Comparison of ENCODE assay signal across 12 cellular contexts in genomic region chr22:49027122-49027670, GRCh38.
DNase-seq lines count a peak whose midpoint lies in the region; TF ChIP-seq lines count a peak whose summit lies in the region.
"Had no signal": no experiment of that assay in that cellular context is flagged by ENCODE, and none has a peak within 500 bp of the region (broad histone marks: within the 10 kb centered on the region; RNA-seq: fewer than 3 reads in every experiment).

No MANE protein-coding gene starts in this region.

- H3K27ac Mint-ChIP-seq in neural progenitor cell, result peak overlapping the region; percentile 35
- H3K27ac Mint-ChIP-seq: H9 had no signal

- peaks cover 3% of the 10 kb centered on the region for H3K9me3 Mint-ChIP-seq in neural progenitor cell

- no peaks in the 10 kb centered on the region for H3F3A ChIP-seq in neural progenitor cell (ENCODE audit: low read depth)

- no peaks in the 10 kb centered on the region for H3K9me3 ChIP-seq in neural progenitor cell (ENCODE audit: low read depth)
- no peaks in the 10 kb centered on the region for H3K9me3 ChIP-seq in tibial artery

- no peak overlapping the region for H3K4me2 ChIP-seq in neural progenitor cell

- H3K4me1 ChIP-seq in neural progenitor cell (no peaks in the 10 kb centered on the region), tibial artery (no peaks in the 10 kb centered on the region)

- H3K4me3 ChIP-seq in neural progenitor cell, result no peak overlapping the region
- H3K4me3 ChIP-seq in tibial artery, result no peak overlapping the region

- no peak overlapping the region for H2AFZ ChIP-seq in neural progenitor cell (replicated peaks)

- 0 out of 2 replicates have a peak, but pooled peaks have one; percentile 6 for TF ChIP-seq CTCF in VCaP (conservative IDR thresholded peaks at IDR 0.05)
- no peak for TF ChIP-seq CTCF in neural progenitor cell (IDR thresholded peaks at IDR 0.05)
- no peak for TF ChIP-seq CTCF in tibial artery (IDR thresholded peaks at IDR 0.05)

- DNase-seq in NCI-H2107 treated with DMSO at 0.1 percent for 48 hours (lab: John Stamatoyannopoulos, UW; ENCODE audit: unreplicated experiment) (peak; percentile 10), NCI-H2107 (lab: John Stamatoyannopoulos, UW) (no peak), NCI-H128 (lab: John Stamatoyannopoulos, UW; ENCODE audit: unreplicated experiment) (peak; percentile 45), neural progenitor cell (ENCODE audit: low spot score) (no peak), ureter (ENCODE audit: low spot score) (no peak), tibial artery (no peak), amniotic stem cell (lab: John Stamatoyannopoulos, UW) (no peak)
- DNase-seq: DMS53, MM.1S, NCI-H2081 treated with DMSO at 0.1 percent for 48 hours had no signal

- H3K4me1 Mint-ChIP-seq in neural progenitor cell, result peaks cover 10% of the 10 kb centered on the region
- H3K4me1 Mint-ChIP-seq: H9 had no signal

- H3K4me3 Mint-ChIP-seq in neural progenitor cell, result no peak overlapping the region

- no peaks in the 10 kb centered on the region for H4K20me1 ChIP-seq in neural progenitor cell (ENCODE audit: low read depth)

- H3K27me3 ChIP-seq in neural progenitor cell (no peaks in the 10 kb centered on the region), tibial artery (peaks cover 0 to 12% of the 10 kb centered on the region in 2 donors)

- intact Hi-C loops in tibial artery (cut with DNase I; ENCODE audit: low total_unique reads), result no loop called here

- peaks cover 17% of the 10 kb centered on the region for H3K27me3 Mint-ChIP-seq in neural progenitor cell (ENCODE audit: insufficient read depth, low read depth)

- H3K9ac ChIP-seq in neural progenitor cell, result no peak overlapping the region

- no peaks in the 10 kb centered on the region for H3K36me3 ChIP-seq in neural progenitor cell
- no peaks in the 10 kb centered on the region for H3K36me3 ChIP-seq in tibial artery

- H3K79me2 ChIP-seq in neural progenitor cell (ENCODE audit: low read depth), result no peaks in the 10 kb centered on the region

- H3K27ac ChIP-seq in VCaP, result no peak overlapping the region
- H3K27ac ChIP-seq in neural progenitor cell, result no peak overlapping the region
- H3K27ac ChIP-seq in tibial artery, result no peak overlapping the region

- no peaks in the 10 kb centered on the region for H3K36me3 Mint-ChIP-seq in neural progenitor cell

Comparison
In these comparisons a context has a peak if more than half of its experiments do, and no peak if none do; other contexts are left out.
1. DNase-seq: peak in NCI-H2107 treated with DMSO at 0.1 percent for 48 hours (single experiment) and NCI-H128 (single experiment); none in NCI-H2107 (single experiment), neural progenitor cell (single experiment), ureter (single experiment), tibial artery (0 of 2) and amniotic stem cell (single experiment).